9 cellular contexts compared by ENCODE assay signal in genomic region chr16:84851192-84852127, GRCh38. TPM values are rescaled to one million over a fixed set of nuclear protein-coding genes. Genes with fewer than 3 reads are reported as not detected.
DNase-seq lines count a peak whose midpoint lies in the region; ATAC-seq and TF ChIP-seq lines count a peak whose summit lies in the region.
"Had no signal": no experiment of that assay in that cellular context is flagged by ENCODE, and none has a peak within 500 bp of the region (broad histone marks: within the 10 kb centered on the region; RNA-seq: fewer than 3 reads in every experiment).

No MANE protein-coding gene starts in this region.

- dilution Hi-C loops in IMR-90 (cut with HindIII; ENCODE audit: low sequenced_read_pairs, unreplicated experiment): no loop called here

- peaks cover 19% of the 10 kb centered on the region for H3K9me1 ChIP-seq in IMR-90 (ENCODE audit: insufficient read depth, low read length)

- WGBS in IMR-90 (ENCODE audit: extremely low coverage in 2 of 2, insufficient read length in 1 of 2), 2 experiments: 59% methylated on average over 11 of the region's 18 CpGs; no CpG with 5 or more reads in 1 of the 2 experiments

- peak overlapping the region; percentile 67 for H2BK120ac ChIP-seq in IMR-90 (ENCODE audit: low read depth, low read length)

- no peak overlapping the region for H3K4me2 ChIP-seq in IMR-90 (ENCODE audit: low read depth, low read length)

- H3K9ac ChIP-seq in IMR-90 (ENCODE audit: low read depth, low read length) (no peak overlapping the region), adipocyte (ENCODE audit: low read length) (no peak overlapping the region)

- H3K79me1 ChIP-seq in IMR-90 (ENCODE audit: low read depth in 1 of 2, low read length in 2 of 2): peaks cover 0 to 18% of the 10 kb centered on the region in 2 experiments; a peak in 2 of 4 replicates

- peak overlapping the region; percentile 75 for H2BK20ac ChIP-seq in IMR-90 (ENCODE audit: low read depth, low read length)

- peak; percentile 7 for TF ChIP-seq RAD21 in IMR-90 (IDR thresholded peaks at IDR 0.05; ENCODE audit: low read length)

- peak overlapping the region; percentile 58 for H2AFZ ChIP-seq in IMR-90 (replicated peaks; ENCODE audit: low read length, poor library complexity)

- peaks cover 10 to 11% of the 10 kb centered on the region in 2 donors for H3K27me3 Mint-ChIP-seq in natural killer cell (ENCODE audit: low read depth in 2 of 2)

- no peak for TF ChIP-seq CTCF in AG09319 (IDR thresholded peaks at IDR 0.05; ENCODE audit: low read depth, low read length)
- TF ChIP-seq CTCF in IMR-90 (conservative IDR thresholded peaks at IDR 0.05; ENCODE audit: low read depth, low read length): no peak
- no peak for TF ChIP-seq CTCF in natural killer cell (IDR thresholded peaks at IDR 0.05)

- H4K8ac ChIP-seq in IMR-90 (ENCODE audit: low read depth in 2 of 2, low read length in 2 of 2): peak overlapping the region in 1 of 2 experiments; percentile 64; a peak in 2 of 4 replicates

- no peaks in the 10 kb centered on the region for H3K27me3 ChIP-seq in IMR-90 (ENCODE audit: control insufficient read depth, insufficient read depth, low read length)
- H3K27me3 ChIP-seq in adipocyte (replicated peaks; ENCODE audit: control insufficient read depth, insufficient read depth, low read length): no peaks in the 10 kb centered on the region

- H3K4me3 Mint-ChIP-seq in natural killer cell: no peak overlapping the region

- peak overlapping the region; percentile 12; the same call in 1 of the 2 replicates for H3K27ac ChIP-seq in IMR-90 (ENCODE audit: insufficient read depth, low read length)
- H3K27ac ChIP-seq: skin epidermis had no signal

- 0 out of 2 replicates have a peak overlapping the region, but pooled peaks have one; percentile 38 for H3K14ac ChIP-seq in IMR-90 (replicated peaks; ENCODE audit: low read depth, low read length)

- no TSS peak for BruUV-seq in IMR-90 (replicated peaks; lab: Mats Ljungman, UMichigan)

- H3K4me1 ChIP-seq in IMR-90 (ENCODE audit: control insufficient read depth, insufficient read depth, low read length): peaks cover 10% of the 10 kb centered on the region
- peaks cover 15% of the 10 kb centered on the region for H3K4me1 ChIP-seq in adipocyte (ENCODE audit: control insufficient read depth, insufficient read depth, low read length)

- peaks cover 10% of the 10 kb centered on the region for H4K20me1 ChIP-seq in IMR-90 (ENCODE audit: insufficient read depth, low read length)

- peak overlapping the region; percentile 52 for H4K91ac ChIP-seq in IMR-90 (ENCODE audit: insufficient read depth, low read depth, low read length)

- ATAC-seq in IMR-90 (ENCODE audit: low read depth) (peak; percentile 96), left lobe of liver (peak; percentile 89), HG03175 (IDR thresholded peaks at IDR 0.05; ENCODE audit: unreplicated experiment) (no peak), natural killer cell (no peak)

- H3K23ac ChIP-seq in IMR-90 (ENCODE audit: low read depth, low read length): 0 out of 2 replicates have a peak overlapping the region, but pooled peaks have one; percentile 2

- H3K9me3 Mint-ChIP-seq in natural killer cell: no peaks in the 10 kb centered on the region

- intact Hi-C loops in IMR-90 (cut with micrococcal nuclease): no loop called here
- intact Hi-C loops in natural killer cell (cut with micrococcal nuclease): no loop called here

- DNase-seq in AG09319 (ENCODE audit: extremely low read depth, low read depth) (peak; percentile 70), IMR-90 (peak; percentile 98), adipocyte (ENCODE audit: low read depth) (peak; percentile 94), left lobe of liver (ENCODE audit: low spot score) (peak; percentile 84), DMS 273 (lab: John Stamatoyannopoulos, UW; ENCODE audit: unreplicated experiment) (no peak), natural killer cell (no peak), NOMO-1 treated with dmso at 0.1 percent for 144 hours (lab: John Stamatoyannopoulos, UW; ENCODE audit: unreplicated experiment) (no peak)

- no peaks in the 10 kb centered on the region for H3K4me1 Mint-ChIP-seq in natural killer cell

- in situ Hi-C loops in IMR-90 (cut with MboI; ENCODE audit: low sequenced_read_pairs): no loop called here

- no peak overlapping the region for H3K27ac Mint-ChIP-seq in natural killer cell

- H2AK9ac ChIP-seq in IMR-90 (replicated peaks; ENCODE audit: low read depth, low read length, poor library complexity): peak overlapping the region; percentile 52

- CTCF ChIA-PET in IMR-90 (lab: Yijun Ruan, JAX): no interaction called here

- H3K36me3 Mint-ChIP-seq in natural killer cell: no peaks in the 10 kb centered on the region

- peak overlapping the region; percentile 46 for H3K4ac ChIP-seq in IMR-90 (ENCODE audit: low read depth, low read length)

- POLR2A ChIA-PET in IMR-90 (lab: Charles Lee; ENCODE audit: unreplicated experiment): no interaction called here

- H2BK5ac ChIP-seq in IMR-90 (ENCODE audit: low read depth, low read length, poor library complexity, severe bottlenecking): peak overlapping the region; percentile 72

- H3K18ac ChIP-seq in IMR-90 (ENCODE audit: low read depth, low read length): peak overlapping the region; percentile 54; the same call in 1 of the 2 replicates

- H2BK15ac ChIP-seq in IMR-90 (ENCODE audit: low read depth, low read length): peak overlapping the region; percentile 61; the same call in 2 of the 3 replicates

- H3K9me3 ChIP-seq in IMR-90 (ENCODE audit: control insufficient read depth, insufficient read depth, low read length): peaks cover 5% of the 10 kb centered on the region
- H3K9me3 ChIP-seq in adipocyte (ENCODE audit: control insufficient read depth, low read length): no peaks in the 10 kb centered on the region

- TF ChIP-seq POLR2A in IMR-90 (IDR thresholded peaks at IDR 0.05; ENCODE audit: low read depth, low read length): no peak; the same call in 1 of the 2 replicates

- H4K5ac ChIP-seq in IMR-90 (ENCODE audit: low read depth, low read length): peak overlapping the region; percentile 6; the same call in 1 of the 2 replicates

- peak overlapping the region; percentile 88; the same call in 1 of the 2 replicates for H2AK5ac ChIP-seq in IMR-90 (ENCODE audit: low read depth, low read length)

- H3K4me3 ChIP-seq in IMR-90 (ENCODE audit: insufficient read depth, low read depth, low read length) (no peak overlapping the region), adipocyte (ENCODE audit: low read length) (no peak overlapping the region)
- H3K4me3 ChIP-seq: skin epidermis had no signal

- H3K36me3 ChIP-seq in IMR-90 (ENCODE audit: control insufficient read depth, insufficient read depth, low read length): peaks cover 71% of the 10 kb centered on the region
- H3K36me3 ChIP-seq in adipocyte (ENCODE audit: control insufficient read depth, insufficient read depth, low read length, severe bottlenecking): peaks cover 65% of the 10 kb centered on the region

- H3K56ac ChIP-seq in IMR-90 (ENCODE audit: extremely low read depth, insufficient read depth, low read length): peak overlapping the region; percentile 22; the same call in 1 of the 2 replicates

TF ChIP-seq in IMR-90, 13 proteins besides CTCF, POLR2A, EP300 and RAD21:
- TF ChIP-seq NFE2L2 (IDR thresholded peaks at IDR 0.05; ENCODE audit: low read depth, low read length): peak; percentile 63
- peak; percentile 86 for TF ChIP-seq MAFK (IDR thresholded peaks at IDR 0.05; ENCODE audit: low read depth, low read length)
- TF ChIP-seq RCOR1 (IDR thresholded peaks at IDR 0.05; ENCODE audit: insufficient replicate concordance, low read length): peak; percentile 65
- peak; percentile 49 for TF ChIP-seq FOS (IDR thresholded peaks at IDR 0.05; ENCODE audit: low read depth, low read length)
- peak; percentile 43 for TF ChIP-seq USF2 (IDR thresholded peaks at IDR 0.05; ENCODE audit: low read depth, low read length)
- TF ChIP-seq MXI1 (IDR thresholded peaks at IDR 0.05; ENCODE audit: borderline replicate concordance, low read depth, low read length): 0 out of 2 replicates have a peak, but pooled peaks have one; percentile 44
- no peak for TF ChIP-seq ELK1 (IDR thresholded peaks at IDR 0.05; ENCODE audit: borderline replicate concordance, low read depth, low read length)
- TF ChIP-seq RFX5 (IDR thresholded peaks at IDR 0.05; ENCODE audit: low read depth, low read length): no peak
- no peak for TF ChIP-seq CEBPB (IDR thresholded peaks at IDR 0.05; ENCODE audit: low read depth, low read length)
- peak; percentile 82 for TF ChIP-seq BHLHE40 (IDR thresholded peaks at IDR 0.05; ENCODE audit: low read depth, low read length)

RNA-seq across cellular contexts. Expression of gene CRISPLD2, which starts 31.7 kb away (rescaled TPM):
- 35.0 and 37.5 TPM in 2 replicates for total RNA-seq in IMR-90 (2012; rRNA removed)
- 21.3 and 23.1 TPM in 2 replicates for polyA plus RNA-seq in IMR-90 (2012; rRNA removed)
- 17.6 and 30.1 TPM in 2 replicates for polyA plus RNA-seq in IMR-90 (2012; cell fraction: cytosol; rRNA removed)
- 26.7 and 30.7 TPM in 2 replicates for polyA plus RNA-seq in IMR-90 (2012; cell fraction: nucleus; rRNA removed; ENCODE audit: low replicate concordance)
- 4.5 TPM for total RNA-seq in left lobe of liver
- 1 to 10 TPM in 1 of 3 donors, under 1 TPM in 1, not detected in 1; 0.86 to 6.3 TPM for total RNA-seq in natural killer cell

Comparison
In these comparisons a context has a peak if more than half of its experiments do, and no peak if none do; other contexts are left out.
1. DNase-seq: peak in AG09319 (single experiment), IMR-90 (single experiment), adipocyte (single experiment) and left lobe of liver (single experiment); none in DMS 273 (single experiment), natural killer cell (single experiment) and NOMO-1 treated with dmso at 0.1 percent for 144 hours (single experiment).
2. ATAC-seq: peak in IMR-90 (single experiment) and left lobe of liver (single experiment); none in HG03175 (single experiment) and natural killer cell (0 of 3).